ENCODE assay signal across 1 cellular context in the genomic region with DNA sequence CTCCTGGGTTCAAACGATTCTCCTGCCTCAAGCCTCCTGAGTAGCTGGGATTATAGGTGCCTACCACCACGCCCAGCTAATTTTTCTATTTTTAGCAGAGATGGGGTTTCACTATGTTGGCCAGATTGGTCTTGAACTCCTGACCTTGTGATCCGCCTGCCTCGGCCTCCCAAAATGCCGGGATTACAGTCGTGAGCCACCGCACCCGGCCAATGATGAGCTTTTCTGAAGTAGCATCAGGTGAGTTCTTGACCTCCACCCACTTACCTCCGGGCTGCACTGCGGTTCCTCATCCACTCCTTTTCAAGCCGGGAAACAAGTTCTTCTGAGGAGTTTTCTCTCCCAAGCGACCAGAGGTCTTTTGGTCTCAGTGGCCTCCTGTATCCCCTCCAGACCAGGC. TPM values are rescaled to one million over a fixed set of nuclear protein-coding genes. Genes with fewer than 3 reads are reported as not detected.
"Had no signal": no experiment of that assay in that cellular context is flagged by ENCODE, and none has a peak within 500 bp of the region (broad histone marks: within the 10 kb centered on the region; RNA-seq: fewer than 3 reads in every experiment).

No MANE protein-coding gene starts in this region.

RNA-seq across cellular contexts. Expression of gene ABCC6, which starts 14.8 kb away (rescaled TPM):
- total RNA-seq: foreskin keratinocyte had no signal
